ENCODE assay signal across 9 cellular contexts in the genomic region with DNA sequence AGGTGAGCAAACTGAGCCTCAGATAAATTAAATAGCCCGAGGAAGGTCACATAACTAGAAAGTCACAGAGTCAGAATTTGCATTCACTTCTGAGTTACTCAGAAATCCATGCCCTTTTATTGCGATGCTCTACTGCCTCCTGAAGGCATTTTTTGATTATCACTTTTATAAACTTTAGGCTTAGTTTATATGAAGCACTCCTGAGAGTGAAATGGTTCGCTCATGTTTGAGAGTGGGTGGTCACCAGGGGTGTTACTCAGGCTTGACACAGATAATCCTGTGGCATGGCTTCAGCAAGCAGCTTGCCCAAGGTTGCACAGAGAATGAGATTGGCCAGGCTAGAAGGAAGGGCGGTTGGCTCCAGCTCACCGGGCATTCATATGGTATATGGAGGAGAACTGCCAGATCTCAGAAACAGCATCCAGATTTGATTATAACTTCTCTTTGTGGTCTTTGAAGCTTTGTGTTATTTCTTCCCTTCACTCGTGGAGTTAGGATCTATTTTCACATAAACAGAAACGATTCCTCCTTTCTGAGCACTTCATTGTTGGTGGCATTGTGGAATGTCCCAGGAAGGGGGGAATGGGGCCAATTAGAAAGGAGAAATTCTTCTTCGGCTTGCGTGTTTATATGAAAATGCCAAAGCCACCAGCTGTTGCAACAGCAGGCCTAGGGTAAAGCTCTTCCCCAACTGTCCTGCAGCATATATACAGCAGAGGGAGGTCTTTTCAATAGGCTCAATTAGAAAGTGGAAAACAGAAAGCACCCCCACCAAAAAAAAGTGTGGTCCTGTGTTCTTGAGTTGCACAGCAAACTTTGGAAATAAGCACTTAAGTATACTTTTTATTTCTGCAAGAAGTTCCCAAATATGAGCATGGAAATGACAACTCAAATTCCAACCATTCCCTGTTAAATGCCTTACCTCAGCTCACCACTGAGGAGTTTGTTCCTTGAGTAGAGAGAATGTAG.
DNase-seq lines count a peak whose midpoint lies in the region; ATAC-seq and TF ChIP-seq lines count a peak whose summit lies in the region.
"Had no signal": no experiment of that assay in that cellular context is flagged by ENCODE, and none has a peak within 500 bp of the region (broad histone marks: within the 10 kb centered on the region; RNA-seq: fewer than 3 reads in every experiment).

No MANE protein-coding gene starts in this region.

- H4K5ac ChIP-seq in H9 (ENCODE audit: insufficient read length, low read depth, low read length), result no peak overlapping the region

- no peak overlapping the region for H2BK20ac ChIP-seq in H9 (ENCODE audit: low read depth, low read length, poor library complexity, severe bottlenecking)

- H3K36me3 ChIP-seq in RWPE2 (ENCODE audit: low read depth) (no peaks in the 10 kb centered on the region), tibial artery (no peaks in the 10 kb centered on the region)

- no peak for DNase-seq in H9
- DNase-seq in RWPE2 (ENCODE audit: low spot score), result no peak
- peak; percentile 32 for DNase-seq in fibroblast of pulmonary artery (ENCODE audit: low read depth)
- no peak for DNase-seq in tibial artery
- no peak for DNase-seq in activated effector memory CD4-positive, alpha-beta T cell treated with Interleukin-2 at 50 U/mL for 16 hours
- no peak for DNase-seq in natural killer cell treated with Interleukin-12 subunit alpha and Interleukin-12 subunit beta and Interleukin-15 and Interleukin-18, amount 100 ng/mL, for 72 hours (ENCODE audit: low spot score)
- DNase-seq: NCI-H748 treated with DMSO at 0.1 percent for 48 hours had no signal

- H4K91ac ChIP-seq in H9 (ENCODE audit: insufficient read length, low read depth, low read length), result no peak overlapping the region

- intact Hi-C loops in tibial artery (cut with DNase I; ENCODE audit: low total_unique reads), result loop anchor here (10.0 kb wide), 2 partner anchors 439 to 529 kb away; no protein-coding TSS in a partner anchor

- H4K8ac ChIP-seq in H9 (replicated peaks; ENCODE audit: insufficient read length, low read depth, low read length), result no peak overlapping the region

- peak; percentile 32; the same call in 1 of the 3 replicates for TF ChIP-seq CTCF in H9 (conservative IDR thresholded peaks at IDR 0.05)
- TF ChIP-seq CTCF in RWPE2 (IDR thresholded peaks at IDR 0.05; ENCODE audit: poor library complexity, severe bottlenecking), result peak; percentile 29
- peak; percentile 6 for TF ChIP-seq CTCF in fibroblast of pulmonary artery (IDR thresholded peaks at IDR 0.05; ENCODE audit: low read length, missing control alignments)
- peak; percentile 33 to 48 for TF ChIP-seq CTCF in tibial artery (IDR thresholded peaks at IDR 0.05)

- no peaks in the 10 kb centered on the region for H3K9me3 ChIP-seq in H9 (ENCODE audit: control insufficient read depth, low read depth, low read length)
- no peaks in the 10 kb centered on the region for H3K9me3 ChIP-seq in RWPE2 (ENCODE audit: severe bottlenecking)
- H3K9me3 ChIP-seq in tibial artery, result no peaks in the 10 kb centered on the region

- no peak overlapping the region for H2AFZ ChIP-seq in H9 (ENCODE audit: low read length)

- H3K4me3 ChIP-seq in RWPE2 (ENCODE audit: severe bottlenecking) (no peak overlapping the region), fibroblast of pulmonary artery (replicated peaks; ENCODE audit: low read depth, low read length) (no peak overlapping the region), tibial artery (peak overlapping the region; percentile 9 to 16)

- no peaks in the 10 kb centered on the region for H3K79me1 ChIP-seq in H9 (ENCODE audit: insufficient read depth, low read depth, low read length, poor library complexity, severe bottlenecking)

- no peaks in the 10 kb centered on the region for H3K4me1 ChIP-seq in H9 (ENCODE audit: insufficient read depth, low read length)
- no peaks in the 10 kb centered on the region for H3K4me1 ChIP-seq in RWPE2 (ENCODE audit: insufficient read depth, poor library complexity, severe bottlenecking)
- H3K4me1 ChIP-seq in tibial artery, result peaks cover 0 to 41% (median 13%) of the 10 kb centered on the region in 4 donors

- H4K20me1 ChIP-seq in H9 (ENCODE audit: control insufficient read depth, insufficient read depth, insufficient read length), result no peaks in the 10 kb centered on the region

- no peak overlapping the region for H3T11ph ChIP-seq in H9 (ENCODE audit: low read length)

- H3K27ac ChIP-seq in H9 (ENCODE audit: insufficient read length, low read depth, low read length), result no peak overlapping the region
- H3K27ac ChIP-seq in RWPE2 (ENCODE audit: poor library complexity, severe bottlenecking), result no peak overlapping the region
- H3K27ac ChIP-seq in tibial artery, result peak overlapping the region; percentile 60 to 67

- H2BK12ac ChIP-seq in H9 (ENCODE audit: insufficient read length, low read depth, low read length), result no peak overlapping the region

- H3K4me2 ChIP-seq in H9 (ENCODE audit: insufficient read depth, insufficient read length, low read length), result no peak overlapping the region

- no peak overlapping the region for H2BK5ac ChIP-seq in H9 (ENCODE audit: insufficient read length, low read length)

- H3K27me3 ChIP-seq in H9 (ENCODE audit: insufficient read depth, low read length) (no peaks in the 10 kb centered on the region), RWPE2 (ENCODE audit: insufficient read depth, poor library complexity, severe bottlenecking) (no peaks in the 10 kb centered on the region), tibial artery (no peaks in the 10 kb centered on the region)

- H3K56ac ChIP-seq in H9 (ENCODE audit: insufficient read length, low read depth, low read length), result no peak overlapping the region

- peak overlapping the region in 1 of 3 experiments; percentile 91; a peak in 2 of 7 replicates for H3K27ac Mint-ChIP-seq in H9
- H3K27ac Mint-ChIP-seq in natural killer cell treated with Interleukin-12 subunit alpha and Interleukin-12 subunit beta and Interleukin-15 and Interleukin-18, amount 100 ng/mL, for 72 hours, result no peak overlapping the region
- H3K27ac Mint-ChIP-seq: IgD-negative memory B cell had no signal

- H2AK5ac ChIP-seq in H9 (ENCODE audit: insufficient read length, low read length), result no peak overlapping the region

- no peak overlapping the region for H3K14ac ChIP-seq in H9 (ENCODE audit: insufficient read depth, low read length)

- H3K4me3 Mint-ChIP-seq in H9, result no peak overlapping the region
- no peak overlapping the region for H3K4me3 Mint-ChIP-seq in natural killer cell treated with Interleukin-12 subunit alpha and Interleukin-12 subunit beta and Interleukin-15 and Interleukin-18, amount 100 ng/mL, for 72 hours
- H3K4me3 Mint-ChIP-seq: IgD-negative memory B cell had no signal

- H3K27me3 Mint-ChIP-seq in H9 (ENCODE audit: low read depth), result no peaks in the 10 kb centered on the region
- H3K27me3 Mint-ChIP-seq in natural killer cell treated with Interleukin-12 subunit alpha and Interleukin-12 subunit beta and Interleukin-15 and Interleukin-18, amount 100 ng/mL, for 72 hours, result no peaks in the 10 kb centered on the region

- no peak overlapping the region for H2BK120ac ChIP-seq in H9 (ENCODE audit: low read depth, low read length, poor library complexity, severe bottlenecking)

- no peak overlapping the region for H3K23ac ChIP-seq in H9 (ENCODE audit: insufficient read length, low read depth, low read length)

- no peak overlapping the region for H2BK15ac ChIP-seq in H9 (ENCODE audit: low read depth, low read length)

- ATAC-seq in RWPE2 (ENCODE audit: low read depth), result no peak
- no peak for ATAC-seq in GM21825 (IDR thresholded peaks at IDR 0.05; ENCODE audit: unreplicated experiment)
- no peak for ATAC-seq in natural killer cell treated with Interleukin-12 subunit alpha and Interleukin-12 subunit beta and Interleukin-15 and Interleukin-18, amount 100 ng/mL, for 72 hours

- no CpG with 5 or more reads among the region's 9 CpGs for WGBS in H9 (ENCODE audit: extremely low coverage, insufficient read length, low lambda C conversion rate)

- no peaks in the 10 kb centered on the region for H3K9me3 Mint-ChIP-seq in H9
- H3K9me3 Mint-ChIP-seq in natural killer cell treated with Interleukin-12 subunit alpha and Interleukin-12 subunit beta and Interleukin-15 and Interleukin-18, amount 100 ng/mL, for 72 hours, result no peaks in the 10 kb centered on the region

- H3K4me1 Mint-ChIP-seq in H9, result peaks cover 9 to 15% of the 10 kb centered on the region in 2 experiments
- no peaks in the 10 kb centered on the region for H3K4me1 Mint-ChIP-seq in natural killer cell treated with Interleukin-12 subunit alpha and Interleukin-12 subunit beta and Interleukin-15 and Interleukin-18, amount 100 ng/mL, for 72 hours (ENCODE audit: low read depth in 2 of 2)
- H3K4me1 Mint-ChIP-seq: IgD-negative memory B cell had no signal

- H3K36me3 Mint-ChIP-seq in H9 (ENCODE audit: insufficient read depth in 1 of 3, low read depth in 3 of 3), result no peaks in the 10 kb centered on the region
- H3K36me3 Mint-ChIP-seq in natural killer cell treated with Interleukin-12 subunit alpha and Interleukin-12 subunit beta and Interleukin-15 and Interleukin-18, amount 100 ng/mL, for 72 hours, result no peaks in the 10 kb centered on the region

- no peak overlapping the region for H3K4ac ChIP-seq in H9 (ENCODE audit: low read depth, low read length)

- no peaks in the 10 kb centered on the region for H3K23me2 ChIP-seq in H9 (ENCODE audit: insufficient read length, low read depth, low read length, poor library complexity, severe bottlenecking)

- H3K9ac ChIP-seq in H9 (ENCODE audit: extremely low read depth, insufficient read length, low read length), result no peak overlapping the region

- H3K79me2 ChIP-seq in H9 (ENCODE audit: insufficient read depth, low read length), result no peaks in the 10 kb centered on the region

- no peak overlapping the region for H3K18ac ChIP-seq in H9 (ENCODE audit: insufficient read length, low read depth, low read length)

Comparison
In these comparisons a context has a peak if more than half of its experiments do, and no peak if none do; other contexts are left out.
1. H3K27ac ChIP-seq: peak in tibial artery (2 of 2); none in H9 (single experiment) and RWPE2 (single experiment).
2. H3K4me3 ChIP-seq: peak in tibial artery (2 of 2); none in RWPE2 (single experiment) and fibroblast of pulmonary artery (single experiment).
3. Peak in every context shown above with its lines, with median percentiles within 50 percentile points of each other: CTCF ChIP-seq.